Comparison of ENCODE assay signal across 11 cellular contexts in the genomic region with DNA sequence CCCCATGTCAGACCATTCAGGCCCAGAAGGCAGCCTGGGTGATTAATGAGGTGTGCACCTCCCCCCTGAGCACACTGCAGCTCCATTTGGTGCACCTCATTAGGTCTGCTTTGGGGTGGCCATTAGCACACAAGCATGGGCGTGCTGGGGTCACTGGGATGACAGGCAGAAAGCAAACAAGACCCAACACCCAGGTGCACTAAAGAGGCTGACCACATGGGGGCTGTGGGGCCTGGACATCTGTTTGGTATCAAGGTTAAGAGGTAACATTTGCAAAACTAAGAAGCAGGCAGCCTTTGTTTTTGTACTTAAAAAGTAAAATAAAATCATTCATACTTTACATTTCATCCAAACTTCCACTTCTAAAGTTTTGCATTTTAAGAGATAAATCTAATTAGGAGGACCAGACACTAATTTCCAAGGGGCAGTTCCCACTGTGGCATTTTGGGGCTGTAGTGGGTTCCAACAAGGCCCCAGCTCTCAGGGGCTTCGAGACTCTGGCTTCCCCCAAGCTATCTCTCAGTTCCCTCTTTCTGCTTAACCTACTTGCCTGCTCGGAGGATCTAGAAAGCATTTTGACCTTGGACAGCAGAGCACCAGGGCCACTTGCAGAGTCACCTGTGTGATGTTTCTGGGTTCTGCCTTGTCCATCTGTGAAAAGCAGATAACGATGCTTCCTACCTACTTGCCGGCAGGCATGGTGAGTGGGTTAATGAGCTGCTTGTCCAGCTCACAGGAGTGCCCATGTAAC.
DNase-seq lines count a peak whose midpoint lies in the region; ATAC-seq, FAIRE-seq and TF ChIP-seq lines count a peak whose summit lies in the region.
"Had no signal": no experiment of that assay in that cellular context is flagged by ENCODE, and none has a peak within 500 bp of the region (broad histone marks: within the 10 kb centered on the region; RNA-seq: fewer than 3 reads in every experiment).

No MANE protein-coding gene starts in this region.

- H3K36me3 Mint-ChIP-seq in GM23338 (ENCODE audit: low read depth) = no peaks in the 10 kb centered on the region; the same call in 2 of the 3 replicates
- peaks cover 0 to 2% of the 10 kb centered on the region in 2 donors for H3K36me3 Mint-ChIP-seq in activated T-cell treated with anti-CD3 and anti-CD28 coated beads, Interleukin-2, amount 50 U/mL, for 72 hours (ENCODE audit: insufficient read depth in 2 of 2)
- H3K36me3 Mint-ChIP-seq: stimulated activated effector memory CD8-positive, alpha-beta T cell treated with anti-CD3 and anti-CD28 coated beads, Interleukin-12 subunit alpha, Interleukin-12 subunit beta, amount 100 ng/mL, for 72 hours had no signal

- H3K36me3 ChIP-seq in GM23338 (ENCODE audit: insufficient read depth) (no peaks in the 10 kb centered on the region), kidney (ENCODE audit: control insufficient read depth in 1 of 2, insufficient read depth in 2 of 2, low read length in 2 of 2) (no peaks in the 10 kb centered on the region)

- H3F3A ChIP-seq in GM23338 (replicated peaks; ENCODE audit: low read depth) = no peaks in the 10 kb centered on the region

- ATAC-seq in GM23338 (peak; percentile 96), GM19328 (IDR thresholded peaks at IDR 0.05; ENCODE audit: unreplicated experiment) (no peak)
- no peak for ATAC-seq in activated T-cell treated with anti-CD3 and anti-CD28 coated beads, Interleukin-2, amount 50 U/mL, for 72 hours (replicated peaks in 1 of 2)
- ATAC-seq: left ventricle myocardium superior; stimulated activated effector memory CD8-positive, alpha-beta T cell treated with anti-CD3 and anti-CD28 coated beads, Interleukin-12 subunit alpha, Interleukin-12 subunit beta, amount 100 ng/mL, for 72 hours had no signal

- peak; percentile 37; the same call in 1 of the 2 replicates for TF ChIP-seq CTCF in GM12874 (IDR thresholded peaks at IDR 0.05; ENCODE audit: insufficient read depth, low read depth, low read length)
- TF ChIP-seq CTCF in GM23338 (conservative IDR thresholded peaks at IDR 0.05; ENCODE audit: low read depth in 2 of 2) = peak; percentile 57 to 59
- TF ChIP-seq CTCF in kidney (IDR thresholded peaks at IDR 0.05; ENCODE audit: borderline replicate concordance, extremely low read depth, insufficient read depth) = peak; percentile 1

- H3K4me2 ChIP-seq in GM23338 = no peak overlapping the region

- no peak overlapping the region for H3K4me3 ChIP-seq in GM23338
- H3K4me3 ChIP-seq in kidney (ENCODE audit: low read length in 2 of 2) = no peak overlapping the region

- no peaks in the 10 kb centered on the region for H3K27me3 ChIP-seq in GM23338 (ENCODE audit: insufficient read depth)

- no peak overlapping the region for H3K27ac ChIP-seq in GM23338 (ENCODE audit: low read depth)
- H3K27ac ChIP-seq in kidney (ENCODE audit: low read depth in 2 of 2, low read length in 2 of 2) = no peak overlapping the region
- no peak overlapping the region for H3K27ac ChIP-seq in caudate nucleus (ENCODE audit: low read depth, low read length)

- H3K4me1 ChIP-seq in GM23338 (ENCODE audit: insufficient read depth) (0 out of 2 replicates have a peak, but pooled peaks cover 3% of the 10 kb centered on the region), kidney (ENCODE audit: control insufficient read depth in 1 of 2, insufficient read depth in 1 of 2, low read depth in 1 of 2, low read length in 2 of 2) (no peaks in the 10 kb centered on the region)

- no peaks in the 10 kb centered on the region for H4K20me1 ChIP-seq in GM23338 (replicated peaks; ENCODE audit: insufficient read depth)

- H3K27me3 Mint-ChIP-seq in GM23338 (ENCODE audit: insufficient read depth, low read depth, poor library complexity) = no peaks in the 10 kb centered on the region
- peaks cover 7% of the 10 kb centered on the region for H3K27me3 Mint-ChIP-seq in activated T-cell treated with anti-CD3 and anti-CD28 coated beads, Interleukin-2, amount 50 U/mL, for 72 hours (ENCODE audit: low read depth)

- peak; percentile 78 for DNase-seq in GM23338 (ENCODE audit: low spot score)
- DNase-seq in NCI-H69 (lab: John Stamatoyannopoulos, UW) = peak; percentile 82
- no peak for DNase-seq in kidney
- no peak for DNase-seq in activated T-cell treated with anti-CD3 and anti-CD28 coated beads, Interleukin-2, amount 50 U/mL, for 72 hours
- no peak for DNase-seq in caudate nucleus (lab: John Stamatoyannopoulos, UW)
- DNase-seq in NCI-H2171 treated with DMSO at 0.1 percent for 48 hours (lab: John Stamatoyannopoulos, UW) = no peak
- DNase-seq: left ventricle myocardium superior, NCI-H345 had no signal

- no peak overlapping the region for H3K4me3 Mint-ChIP-seq in GM23338
- no peak overlapping the region for H3K4me3 Mint-ChIP-seq in activated T-cell treated with anti-CD3 and anti-CD28 coated beads, Interleukin-2, amount 50 U/mL, for 72 hours
- H3K4me3 Mint-ChIP-seq: stimulated activated effector memory CD8-positive, alpha-beta T cell treated with anti-CD3 and anti-CD28 coated beads, Interleukin-12 subunit alpha, Interleukin-12 subunit beta, amount 100 ng/mL, for 72 hours had no signal

- no peak overlapping the region; the same call in 1 of the 2 replicates for H3K27ac Mint-ChIP-seq in GM23338
- no peak overlapping the region for H3K27ac Mint-ChIP-seq in activated T-cell treated with anti-CD3 and anti-CD28 coated beads, Interleukin-2, amount 50 U/mL, for 72 hours
- H3K27ac Mint-ChIP-seq: stimulated activated effector memory CD8-positive, alpha-beta T cell treated with anti-CD3 and anti-CD28 coated beads, Interleukin-12 subunit alpha, Interleukin-12 subunit beta, amount 100 ng/mL, for 72 hours had no signal

- FAIRE-seq in kidney (lab: Jason Lieb, UNC) = no peak

- peaks cover 19% of the 10 kb centered on the region for H3K9me3 Mint-ChIP-seq in GM23338
- H3K9me3 Mint-ChIP-seq in activated T-cell treated with anti-CD3 and anti-CD28 coated beads, Interleukin-2, amount 50 U/mL, for 72 hours = peaks cover 2% of the 10 kb centered on the region in 2 donors
- H3K9me3 Mint-ChIP-seq: stimulated activated effector memory CD8-positive, alpha-beta T cell treated with anti-CD3 and anti-CD28 coated beads, Interleukin-12 subunit alpha, Interleukin-12 subunit beta, amount 100 ng/mL, for 72 hours had no signal

- H3K9me2 ChIP-seq in GM23338 (ENCODE audit: insufficient read depth) = no peaks in the 10 kb centered on the region; the same call in 1 of the 2 replicates

- H3K4me1 Mint-ChIP-seq in GM23338 = peaks cover 15% of the 10 kb centered on the region
- H3K4me1 Mint-ChIP-seq in activated T-cell treated with anti-CD3 and anti-CD28 coated beads, Interleukin-2, amount 50 U/mL, for 72 hours (ENCODE audit: low read depth) = no peaks in the 10 kb centered on the region
- H3K4me1 Mint-ChIP-seq: stimulated activated effector memory CD8-positive, alpha-beta T cell treated with anti-CD3 and anti-CD28 coated beads, Interleukin-12 subunit alpha, Interleukin-12 subunit beta, amount 100 ng/mL, for 72 hours had no signal

- no peaks in the 10 kb centered on the region for H3K79me2 ChIP-seq in GM23338 (replicated peaks; ENCODE audit: insufficient read depth)

- no peak overlapping the region for H3K9ac ChIP-seq in kidney (ENCODE audit: low read length in 2 of 2)

- intact Hi-C loops in kidney (cut with DNase I) = no loop called here

- H2AFZ ChIP-seq in GM23338 = peak overlapping the region; percentile 33; the same call in 1 of the 2 replicates

- H3K9me3 ChIP-seq in kidney (ENCODE audit: control insufficient read depth in 1 of 2, low read length in 2 of 2) = no peaks in the 10 kb centered on the region

TF ChIP-seq in GM23338, 12 proteins besides CTCF, POLR2A, EP300 and RAD21:
- TF ChIP-seq POLR2AphosphoS5 (IDR thresholded peaks at IDR 0.05; ENCODE audit: low read depth) = no peak
- TF ChIP-seq CREB1 (CRISPR knock-in tag; IDR thresholded peaks at IDR 0.05; ENCODE audit: low read depth) = no peak
- TF ChIP-seq EZH2phosphoT487 (IDR thresholded peaks at IDR 0.05; ENCODE audit: unreplicated experiment) = no peak
- no peak for TF ChIP-seq ZNF331 (CRISPR knock-in tag; IDR thresholded peaks at IDR 0.05; ENCODE audit: low read depth)
- TF ChIP-seq EZH2 (IDR thresholded peaks at IDR 0.05; ENCODE audit: low read depth, unreplicated experiment) = no peak
- TF ChIP-seq NANOG (IDR thresholded peaks at IDR 0.05; ENCODE audit: borderline replicate concordance) = no peak
- TF ChIP-seq, protein P1, sequence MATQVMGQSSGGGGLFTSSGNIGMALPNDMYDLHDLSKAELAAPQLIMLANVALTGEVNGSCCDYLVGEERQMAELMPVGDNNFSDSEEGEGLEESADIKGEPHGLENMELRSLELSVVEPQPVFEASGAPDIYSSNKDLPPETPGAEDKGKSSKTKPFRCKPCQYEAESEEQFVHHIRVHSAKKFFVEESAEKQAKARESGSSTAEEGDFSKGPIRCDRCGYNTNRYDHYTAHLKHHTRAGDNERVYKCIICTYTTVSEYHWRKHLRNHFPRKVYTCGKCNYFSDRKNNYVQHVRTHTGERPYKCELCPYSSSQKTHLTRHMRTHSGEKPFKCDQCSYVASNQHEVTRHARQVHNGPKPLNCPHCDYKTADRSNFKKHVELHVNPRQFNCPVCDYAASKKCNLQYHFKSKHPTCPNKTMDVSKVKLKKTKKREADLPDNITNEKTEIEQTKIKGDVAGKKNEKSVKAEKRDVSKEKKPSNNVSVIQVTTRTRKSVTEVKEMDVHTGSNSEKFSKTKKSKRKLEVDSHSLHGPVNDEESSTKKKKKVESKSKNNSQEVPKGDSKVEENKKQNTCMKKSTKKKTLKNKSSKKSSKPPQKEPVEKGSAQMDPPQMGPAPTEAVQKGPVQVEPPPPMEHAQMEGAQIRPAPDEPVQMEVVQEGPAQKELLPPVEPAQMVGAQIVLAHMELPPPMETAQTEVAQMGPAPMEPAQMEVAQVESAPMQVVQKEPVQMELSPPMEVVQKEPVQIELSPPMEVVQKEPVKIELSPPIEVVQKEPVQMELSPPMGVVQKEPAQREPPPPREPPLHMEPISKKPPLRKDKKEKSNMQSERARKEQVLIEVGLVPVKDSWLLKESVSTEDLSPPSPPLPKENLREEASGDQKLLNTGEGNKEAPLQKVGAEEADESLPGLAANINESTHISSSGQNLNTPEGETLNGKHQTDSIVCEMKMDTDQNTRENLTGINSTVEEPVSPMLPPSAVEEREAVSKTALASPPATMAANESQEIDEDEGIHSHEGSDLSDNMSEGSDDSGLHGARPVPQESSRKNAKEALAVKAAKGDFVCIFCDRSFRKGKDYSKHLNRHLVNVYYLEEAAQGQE (IDR thresholded peaks at IDR 0.05; ENCODE audit: unreplicated experiment) = no peak

Comparison
In these comparisons a context has a peak if more than half of its experiments do, and no peak if none do; other contexts are left out.
1. CTCF ChIP-seq: peak in every context shown above with its lines; median percentile 58 in GM23338; 37 in GM12874; 1 in kidney.
2. DNase-seq: peak in GM23338 (single experiment) and NCI-H69 (single experiment); none in kidney (single experiment), activated T-cell treated with anti-CD3 and anti-CD28 coated beads, Interleukin-2, amount 50 U/mL, for 72 hours (0 of 2), caudate nucleus (0 of 61) and NCI-H2171 treated with DMSO at 0.1 percent for 48 hours (single experiment).